ENCODE assay signal across 1 cellular context in the genomic region with DNA sequence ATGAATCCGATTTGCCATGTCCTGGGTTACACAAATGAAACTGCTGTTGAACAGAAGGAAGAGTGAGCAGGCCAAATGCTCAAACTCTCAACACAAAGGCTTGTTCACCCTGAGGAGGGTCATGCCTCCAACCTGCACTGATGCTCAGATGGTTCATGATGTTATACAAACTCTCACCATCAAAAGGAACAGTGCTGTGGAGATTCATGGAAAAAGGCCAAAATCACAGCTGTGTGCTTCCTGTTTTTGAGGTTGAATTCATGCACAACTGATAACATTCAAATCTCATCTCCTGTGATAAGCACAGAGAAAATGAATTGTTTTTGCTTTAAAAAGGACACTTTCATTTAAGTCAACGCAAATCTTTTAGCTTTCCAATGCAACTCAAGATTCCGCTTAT.
TF ChIP-seq lines count a peak whose summit lies in the region.

No MANE protein-coding gene starts in this region.

TF ChIP-seq in GM23338, 12 proteins besides CTCF, POLR2A, EP300 and RAD21 (continued from another document):
- TF ChIP-seq, protein P1, sequence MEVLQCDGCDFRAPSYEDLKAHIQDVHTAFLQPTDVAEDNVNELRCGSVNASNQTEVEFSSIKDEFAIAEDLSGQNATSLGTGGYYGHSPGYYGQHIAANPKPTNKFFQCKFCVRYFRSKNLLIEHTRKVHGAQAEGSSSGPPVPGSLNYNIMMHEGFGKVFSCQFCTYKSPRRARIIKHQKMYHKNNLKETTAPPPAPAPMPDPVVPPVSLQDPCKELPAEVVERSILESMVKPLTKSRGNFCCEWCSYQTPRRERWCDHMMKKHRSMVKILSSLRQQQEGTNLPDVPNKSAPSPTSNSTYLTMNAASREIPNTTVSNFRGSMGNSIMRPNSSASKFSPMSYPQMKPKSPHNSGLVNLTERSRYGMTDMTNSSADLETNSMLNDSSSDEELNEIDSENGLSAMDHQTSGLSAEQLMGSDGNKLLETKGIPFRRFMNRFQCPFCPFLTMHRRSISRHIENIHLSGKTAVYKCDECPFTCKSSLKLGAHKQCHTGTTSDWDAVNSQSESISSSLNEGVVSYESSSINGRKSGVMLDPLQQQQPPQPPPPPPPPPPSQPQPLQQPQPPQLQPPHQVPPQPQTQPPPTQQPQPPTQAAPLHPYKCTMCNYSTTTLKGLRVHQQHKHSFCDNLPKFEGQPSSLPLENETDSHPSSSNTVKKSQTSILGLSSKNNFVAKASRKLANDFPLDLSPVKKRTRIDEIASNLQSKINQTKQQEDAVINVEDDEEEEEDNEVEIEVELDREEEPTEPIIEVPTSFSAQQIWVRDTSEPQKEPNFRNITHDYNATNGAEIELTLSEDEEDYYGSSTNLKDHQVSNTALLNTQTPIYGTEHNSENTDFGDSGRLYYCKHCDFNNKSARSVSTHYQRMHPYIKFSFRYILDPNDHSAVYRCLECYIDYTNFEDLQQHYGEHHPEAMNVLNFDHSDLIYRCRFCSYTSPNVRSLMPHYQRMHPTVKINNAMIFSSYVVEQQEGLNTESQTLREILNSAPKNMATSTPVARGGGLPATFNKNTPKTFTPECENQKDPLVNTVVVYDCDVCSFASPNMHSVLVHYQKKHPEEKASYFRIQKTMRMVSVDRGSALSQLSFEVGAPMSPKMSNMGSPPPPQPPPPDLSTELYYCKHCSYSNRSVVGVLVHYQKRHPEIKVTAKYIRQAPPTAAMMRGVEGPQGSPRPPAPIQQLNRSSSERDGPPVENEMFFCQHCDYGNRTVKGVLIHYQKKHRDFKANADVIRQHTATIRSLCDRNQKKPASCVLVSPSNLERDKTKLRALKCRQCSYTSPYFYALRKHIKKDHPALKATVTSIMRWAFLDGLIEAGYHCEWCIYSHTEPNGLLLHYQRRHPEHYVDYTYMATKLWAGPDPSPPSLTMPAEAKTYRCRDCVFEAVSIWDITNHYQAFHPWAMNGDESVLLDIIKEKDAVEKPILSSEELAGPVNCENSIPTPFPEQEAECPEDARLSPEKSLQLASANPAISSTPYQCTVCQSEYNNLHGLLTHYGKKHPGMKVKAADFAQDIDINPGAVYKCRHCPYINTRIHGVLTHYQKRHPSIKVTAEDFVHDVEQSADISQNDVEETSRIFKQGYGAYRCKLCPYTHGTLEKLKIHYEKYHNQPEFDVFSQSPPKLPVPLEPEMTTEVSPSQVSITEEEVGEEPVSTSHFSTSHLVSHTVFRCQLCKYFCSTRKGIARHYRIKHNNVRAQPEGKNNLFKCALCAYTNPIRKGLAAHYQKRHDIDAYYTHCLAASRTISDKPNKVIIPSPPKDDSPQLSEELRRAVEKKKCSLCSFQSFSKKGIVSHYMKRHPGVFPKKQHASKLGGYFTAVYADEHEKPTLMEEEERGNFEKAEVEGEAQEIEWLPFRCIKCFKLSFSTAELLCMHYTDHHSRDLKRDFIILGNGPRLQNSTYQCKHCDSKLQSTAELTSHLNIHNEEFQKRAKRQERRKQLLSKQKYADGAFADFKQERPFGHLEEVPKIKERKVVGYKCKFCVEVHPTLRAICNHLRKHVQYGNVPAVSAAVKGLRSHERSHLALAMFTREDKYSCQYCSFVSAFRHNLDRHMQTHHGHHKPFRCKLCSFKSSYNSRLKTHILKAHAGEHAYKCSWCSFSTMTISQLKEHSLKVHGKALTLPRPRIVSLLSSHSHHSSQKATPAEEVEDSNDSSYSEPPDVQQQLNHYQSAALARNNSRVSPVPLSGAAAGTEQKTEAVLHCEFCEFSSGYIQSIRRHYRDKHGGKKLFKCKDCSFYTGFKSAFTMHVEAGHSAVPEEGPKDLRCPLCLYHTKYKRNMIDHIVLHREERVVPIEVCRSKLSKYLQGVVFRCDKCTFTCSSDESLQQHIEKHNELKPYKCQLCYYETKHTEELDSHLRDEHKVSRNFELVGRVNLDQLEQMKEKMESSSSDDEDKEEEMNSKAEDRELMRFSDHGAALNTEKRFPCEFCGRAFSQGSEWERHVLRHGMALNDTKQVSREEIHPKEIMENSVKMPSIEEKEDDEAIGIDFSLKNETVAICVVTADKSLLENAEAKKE (CRISPR knock-in tag; IDR thresholded peaks at IDR 0.05) = no peak
- TF ChIP-seq EZH2phosphoT487 (IDR thresholded peaks at IDR 0.05; ENCODE audit: unreplicated experiment) (no peak), CREB1 (CRISPR knock-in tag; IDR thresholded peaks at IDR 0.05; ENCODE audit: low read depth) (no peak), NANOG (IDR thresholded peaks at IDR 0.05; ENCODE audit: borderline replicate concordance) (no peak), POLR2AphosphoS5 (IDR thresholded peaks at IDR 0.05; ENCODE audit: low read depth) (no peak), STAT1 (IDR thresholded peaks at IDR 0.05; ENCODE audit: unreplicated experiment) (no peak), JUNB (IDR thresholded peaks at IDR 0.05; ENCODE audit: unreplicated experiment) (no peak), EZH2 (IDR thresholded peaks at IDR 0.05; ENCODE audit: low read depth, unreplicated experiment) (no peak)
- TF ChIP-seq, protein P2, sequence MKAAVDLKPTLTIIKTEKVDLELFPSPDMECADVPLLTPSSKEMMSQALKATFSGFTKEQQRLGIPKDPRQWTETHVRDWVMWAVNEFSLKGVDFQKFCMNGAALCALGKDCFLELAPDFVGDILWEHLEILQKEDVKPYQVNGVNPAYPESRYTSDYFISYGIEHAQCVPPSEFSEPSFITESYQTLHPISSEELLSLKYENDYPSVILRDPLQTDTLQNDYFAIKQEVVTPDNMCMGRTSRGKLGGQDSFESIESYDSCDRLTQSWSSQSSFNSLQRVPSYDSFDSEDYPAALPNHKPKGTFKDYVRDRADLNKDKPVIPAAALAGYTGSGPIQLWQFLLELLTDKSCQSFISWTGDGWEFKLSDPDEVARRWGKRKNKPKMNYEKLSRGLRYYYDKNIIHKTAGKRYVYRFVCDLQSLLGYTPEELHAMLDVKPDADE (IDR thresholded peaks at IDR 0.05) = no peak
